In genomic region chr16:89407282-89407924, GRCh38 we compare ENCODE assay signal across 13 cellular contexts.
DNase-seq lines count a peak whose midpoint lies in the region; ATAC-seq and TF ChIP-seq lines count a peak whose summit lies in the region.
"Had no signal": no experiment of that assay in that cellular context is flagged by ENCODE, and none has a peak within 500 bp of the region (broad histone marks: within the 10 kb centered on the region; RNA-seq: fewer than 3 reads in every experiment).

No MANE protein-coding gene starts in this region.

- H3K36me3 Mint-ChIP-seq in activated B cell treated with CpG ODN at 0.5 μM for 24 hours (ENCODE audit: low read depth): peaks cover 11% of the 10 kb centered on the region

- intact Hi-C loops in activated B cell treated with CpG ODN at 0.5 μM for 24 hours (cut with micrococcal nuclease): no loop called here

- H3K9ac ChIP-seq in BLaER1 (peak overlapping the region; percentile 51), GM23248 (no peak overlapping the region), iPS-15b (ENCODE audit: low read depth, low read length) (peak overlapping the region; percentile 37)

- peaks cover 88% of the 10 kb centered on the region for H3K4me1 Mint-ChIP-seq in activated B cell treated with CpG ODN at 0.5 μM for 24 hours

- peak overlapping the region; percentile 32 for H3K4me3 Mint-ChIP-seq in activated B cell treated with CpG ODN at 0.5 μM for 24 hours

- H3K4me1 ChIP-seq in BLaER1 (peaks cover 98% of the 10 kb centered on the region), GM23248 (ENCODE audit: insufficient read depth) (peaks cover 35% of the 10 kb centered on the region), iPS-15b (ENCODE audit: control insufficient read depth, insufficient read depth, low read length) (peaks cover 22% of the 10 kb centered on the region)

- in situ Hi-C loops in GM23248 (cut with MboI): no loop called here

- H3K79me2 ChIP-seq in GM23248 (ENCODE audit: insufficient read depth): peaks cover 100% of the 10 kb centered on the region

- no peaks in the 10 kb centered on the region for H3K9me3 Mint-ChIP-seq in activated B cell treated with CpG ODN at 0.5 μM for 24 hours

- peaks cover 9% of the 10 kb centered on the region; the same call in 1 of the 2 replicates for H3F3A ChIP-seq in GM23248 (ENCODE audit: insufficient read depth)

- POLR2A ChIA-PET in activated B cell treated with CpG ODN at 0.5 μM for 24 hours (lab: Charles Lee): interaction anchor here (0.7 to 1.2 kb wide), 3 partner anchors 8 to 82 kb away, joined by 3 to 6 read pairs (median 4); no protein-coding TSS in a partner anchor

- ATAC-seq in activated B cell treated with CpG ODN at 0.5 μM for 24 hours (ENCODE audit: low read depth): no peak
- ATAC-seq in HG02885 (IDR thresholded peaks at IDR 0.05; ENCODE audit: poor library complexity, unreplicated experiment): no peak
- no peak for ATAC-seq in activated CD4-positive, CD25-positive, alpha-beta regulatory T cell treated with anti-CD3 and anti-CD28 coated beads, Interleukin-2, amount 50 U/mL, for 24 hours
- ATAC-seq in HG03159 (IDR thresholded peaks at IDR 0.05; ENCODE audit: unreplicated experiment): no peak

- CTCF ChIA-PET in activated B cell treated with CpG ODN at 0.5 μM for 24 hours (lab: Charles Lee): no interaction called here

- no peaks in the 10 kb centered on the region for H3K27me3 Mint-ChIP-seq in activated B cell treated with CpG ODN at 0.5 μM for 24 hours

- H4K20me1 ChIP-seq in BLaER1 (peaks cover 100% of the 10 kb centered on the region), GM23248 (ENCODE audit: insufficient read depth) (peaks cover 70% of the 10 kb centered on the region)

- peak overlapping the region; percentile 91 for H3K4me2 ChIP-seq in BLaER1
- H3K4me2 ChIP-seq in GM23248 (ENCODE audit: unreplicated experiment): no peak overlapping the region

- TF ChIP-seq CTCF in activated B cell treated with CpG ODN at 0.5 μM for 24 hours (IDR thresholded peaks at IDR 0.05): no peak

- H3K9me3 ChIP-seq in BLaER1: no peaks in the 10 kb centered on the region
- H3K9me3 ChIP-seq in GM23248 (ENCODE audit: low read depth): no peaks in the 10 kb centered on the region
- no peaks in the 10 kb centered on the region for H3K9me3 ChIP-seq in iPS-15b (ENCODE audit: control insufficient read depth, insufficient read depth, low read length)
- H3K9me3 ChIP-seq: tibial nerve had no signal

- 85 to 91% methylated on average over 17 of the region's 17 CpGs for WGBS in GM23248 (ENCODE audit: low coverage in 1 of 2, low lambda C conversion rate in 2 of 2, missing lambda C conversion rate in 2 of 2), 2 experiments

- no peaks in the 10 kb centered on the region for H3K9me2 ChIP-seq in GM23248 (ENCODE audit: insufficient read depth)

- no peak overlapping the region for H2AFZ ChIP-seq in GM23248

- H3K27me3 ChIP-seq in BLaER1 (no peaks in the 10 kb centered on the region), GM23248 (replicated peaks; ENCODE audit: insufficient read depth) (no peaks in the 10 kb centered on the region), iPS-15b (ENCODE audit: control insufficient read depth, insufficient read depth, low read length) (no peaks in the 10 kb centered on the region)
- H3K27me3 ChIP-seq: tibial nerve had no signal

- peak overlapping the region; percentile 43 for H3K27ac ChIP-seq in BLaER1
- peak overlapping the region; percentile 64 for H3K27ac ChIP-seq in GM23248

- H3K4me3 ChIP-seq in BLaER1: no peak overlapping the region
- no peak overlapping the region for H3K4me3 ChIP-seq in GM23248
- no peak overlapping the region for H3K4me3 ChIP-seq in iPS-15b (ENCODE audit: low read depth, low read length)
- H3K4me3 ChIP-seq: tibial nerve had no signal

- peaks cover 35% of the 10 kb centered on the region for H3K36me3 ChIP-seq in BLaER1
- no peaks in the 10 kb centered on the region for H3K36me3 ChIP-seq in GM23248 (ENCODE audit: low read depth)
- no peaks in the 10 kb centered on the region for H3K36me3 ChIP-seq in iPS-15b (ENCODE audit: control insufficient read depth, insufficient read depth, low read length)
- H3K36me3 ChIP-seq: tibial nerve had no signal

- no peak for DNase-seq in GM23248
- DNase-seq in activated B cell treated with CpG ODN at 0.5 μM for 24 hours: no peak
- no peak for DNase-seq in DMS 273 treated with DMSO at 0.1 percent for 48 hours (lab: John Stamatoyannopoulos, UW)
- DNase-seq: effector CD4-positive, alpha-beta T cell; NCI-H524 treated with DMSO at 0.1 percent for 48 hours; stimulated activated CD4-positive, alpha-beta T cell treated with anti-CD3 and anti-CD28 coated beads, Interleukin-4, amount 100 ng/mL, for 1 hour; SW 1271 had no signal

- H3K27ac Mint-ChIP-seq in activated B cell treated with CpG ODN at 0.5 μM for 24 hours: peak overlapping the region; percentile 18
